In genomic region chr1:71787699-71788098, GRCh38 we compare ENCODE assay signal across 26 cellular contexts.
"Had no signal": no experiment of that assay in that cellular context is flagged by ENCODE, and none has a peak within 500 bp of the region (broad histone marks: within the 10 kb centered on the region; RNA-seq: fewer than 3 reads in every experiment).

No MANE protein-coding gene starts in this region.

- H3K4me3 Mint-ChIP-seq: activated CD4-positive, alpha-beta memory T cell treated with anti-CD3 and anti-CD28 coated beads, Interleukin-2, amount 10 ng/mL, durations not matched to agents 7 days and 5 days; activated naive CD4-positive, alpha-beta T cell treated with anti-CD3 and anti-CD28 coated beads for 36 hours; activated naive CD8-positive, alpha-beta T cell; activated T-helper 17 cell treated with anti-CD3 and anti-CD28 coated beads, Interleukin-2, amount 50 U/mL, for 72 hours; brain; central memory CD8-positive, alpha-beta T cell; T-cell had no signal

- H3K9me3 Mint-ChIP-seq: activated naive CD4-positive, alpha-beta T cell treated with anti-CD3 and anti-CD28 coated beads for 36 hours; brain had no signal

- H3K27ac Mint-ChIP-seq: activated CD4-positive, alpha-beta memory T cell treated with anti-CD3 and anti-CD28 coated beads, Interleukin-2, amount 10 ng/mL, durations not matched to agents 7 days and 5 days; activated naive CD4-positive, alpha-beta T cell treated with anti-CD3 and anti-CD28 coated beads for 36 hours; activated naive CD8-positive, alpha-beta T cell; activated T-helper 17 cell treated with anti-CD3 and anti-CD28 coated beads, Interleukin-2, amount 50 U/mL, for 72 hours; T-cell had no signal

- H3K36me3 Mint-ChIP-seq: activated naive CD8-positive, alpha-beta T cell; brain; T-cell had no signal

- DNase-seq: activated CD4-positive, alpha-beta memory T cell treated with anti-CD3 and anti-CD28 coated beads, Interleukin-2, amount 10 ng/mL, durations not matched to agents 7 days and 5 days; activated CD4-positive, alpha-beta T cell treated with anti-CD3 and anti-CD28 coated beads, Interleukin-2, amount 50 U/mL, for 1 hour; activated CD4-positive, CD25-positive, alpha-beta regulatory T cell; activated gamma-delta T cell; activated naive CD4-positive, alpha-beta T cell treated with anti-CD3 and anti-CD28 coated beads for 36 hours; activated T-cell treated with anti-CD3 and anti-CD28 coated beads for 4 hours; activated T-cell treated with anti-CD3 and anti-CD28 coated beads, Interleukin-2, amount 50 U/mL, for 48 hours; amygdala; cortex of kidney; MV-4-11; NCI-H1092 treated with DMSO at 0.1 percent for 48 hours; NCI-H1417 treated with DMSO at 0.1 percent for 48 hours; NCI-H1694; NCI-H2029; NCI-H2107; NCI-H2171 treated with DMSO at 0.1 percent for 48 hours; NCI-H524; Peyer's patch; Right ventricle myocardium superior; T-cell; T-helper 2 cell; T1000 had no signal

- H3K27me3 Mint-ChIP-seq: activated CD4-positive, alpha-beta memory T cell treated with anti-CD3 and anti-CD28 coated beads, Interleukin-2, amount 10 ng/mL, durations not matched to agents 7 days and 5 days; activated naive CD8-positive, alpha-beta T cell; activated T-helper 17 cell treated with anti-CD3 and anti-CD28 coated beads, Interleukin-2, amount 50 U/mL, for 72 hours; brain; central memory CD8-positive, alpha-beta T cell; T-cell had no signal

- ATAC-seq: activated T-helper 17 cell treated with anti-CD3 and anti-CD28 coated beads, Interleukin-2, amount 50 U/mL, for 72 hours; T-cell had no signal

- H3K4me1 Mint-ChIP-seq: activated CD4-positive, alpha-beta memory T cell treated with anti-CD3 and anti-CD28 coated beads, Interleukin-2, amount 10 ng/mL, durations not matched to agents 7 days and 5 days; activated T-helper 17 cell treated with anti-CD3 and anti-CD28 coated beads, Interleukin-2, amount 50 U/mL, for 72 hours; central memory CD8-positive, alpha-beta T cell; T-cell had no signal
